20 cellular contexts compared by ENCODE assay signal in genomic region chr4:78765607-78766006, GRCh38. TPM values are rescaled to one million over a fixed set of nuclear protein-coding genes. Genes with fewer than 3 reads are reported as not detected.
DNase-seq lines count a peak whose midpoint lies in the region; ATAC-seq, FAIRE-seq and TF ChIP-seq lines count a peak whose summit lies in the region.
"Had no signal": no experiment of that assay in that cellular context is flagged by ENCODE, and none has a peak within 500 bp of the region (broad histone marks: within the 10 kb centered on the region; RNA-seq: fewer than 3 reads in every experiment).

No MANE protein-coding gene starts in this region.

- no peak for TF ChIP-seq POLR2A in GM12891 (IDR thresholded peaks at IDR 0.05; ENCODE audit: low read depth, low read length)
- no peak for TF ChIP-seq POLR2A in adrenal gland (IDR thresholded peaks at IDR 0.05)

- TF ChIP-seq CTCF in KMS-11 (conservative IDR thresholded peaks at IDR 0.05; ENCODE audit: low read depth, low read length) (no peak), activated B cell treated with CpG ODN at 0.5 μM for 24 hours (IDR thresholded peaks at IDR 0.05) (no peak), left ventricle myocardium inferior (IDR thresholded peaks at IDR 0.05; ENCODE audit: borderline replicate concordance) (no peak), adrenal gland (IDR thresholded peaks at IDR 0.05) (no peak)

- no peaks in the 10 kb centered on the region for H4K20me1 ChIP-seq in KMS-11 (ENCODE audit: insufficient read depth)

- H3K36me3 Mint-ChIP-seq in activated B cell treated with CpG ODN at 0.5 μM for 24 hours (ENCODE audit: low read depth) (no peaks in the 10 kb centered on the region), naive B cell (no peaks in the 10 kb centered on the region)

- H3K4me3 ChIP-seq in KMS-11 (IDR thresholded peaks at IDR 0.05; ENCODE audit: insufficient read depth, low read depth, low read length), result no peak overlapping the region
- no peak overlapping the region for H3K4me3 ChIP-seq in small intestine (ENCODE audit: low read depth in 1 of 2, low read length in 2 of 2)
- no peak overlapping the region for H3K4me3 ChIP-seq in left ventricle myocardium inferior
- H3K4me3 ChIP-seq in adrenal gland, result no peak overlapping the region
- H3K4me3 ChIP-seq: A549, SK-N-MC had no signal

- H3K4me1 ChIP-seq in KMS-11 (ENCODE audit: low read depth, poor library complexity, severe bottlenecking) (peaks cover 50% of the 10 kb centered on the region), small intestine (ENCODE audit: control insufficient read depth in 2 of 2, insufficient read depth in 1 of 2, low read depth in 1 of 2, low read length in 1 of 2) (no peaks in the 10 kb centered on the region), left ventricle myocardium inferior (peaks cover 28% of the 10 kb centered on the region), adrenal gland (replicated peaks in 1 of 2) (peaks cover 0 to 5% of the 10 kb centered on the region in 2 donors)
- H3K4me1 ChIP-seq: A549 had no signal

- peak overlapping the region; percentile 26 for H3K4me2 ChIP-seq in KMS-11
- H3K4me2 ChIP-seq: A549 had no signal

- H3K79me2 ChIP-seq in KMS-11 (ENCODE audit: insufficient read depth, low read depth), result no peaks in the 10 kb centered on the region

- H3K27me3 ChIP-seq in KMS-11 (ENCODE audit: insufficient read depth, low read depth), result no peaks in the 10 kb centered on the region
- H3K27me3 ChIP-seq in small intestine (ENCODE audit: control insufficient read depth in 2 of 2, insufficient read depth in 2 of 2, low read length in 2 of 2), result no peaks in the 10 kb centered on the region
- no peaks in the 10 kb centered on the region for H3K27me3 ChIP-seq in left ventricle myocardium inferior (ENCODE audit: low read depth)
- no peaks in the 10 kb centered on the region for H3K27me3 ChIP-seq in adrenal gland

- DNase-seq in GM12891 (ENCODE audit: insufficient read length, low spot score), result no peak
- DNase-seq in activated B cell treated with CpG ODN at 0.5 μM for 24 hours, result no peak
- DNase-seq in naive B cell, result no peak
- no peak for DNase-seq in small intestine
- DNase-seq in left ventricle myocardium inferior, result no peak
- DNase-seq in adrenal gland, result no peak
- DNase-seq: C1 segment of cervical spinal cord, DMS79 treated with DMSO at 0.1 percent for 48 hours, NCI-H1048, NCI-H1436 treated with DMSO at 0.1 percent for 48 hours, NCI-H2029 treated with DMSO at 0.1 percent for 48 hours, NCI-H2171 treated with DMSO at 0.1 percent for 48 hours, NCI-H510A, NCI-H774, Right ventricle myocardium superior had no signal

- peaks cover 34% of the 10 kb centered on the region for H3K4me1 Mint-ChIP-seq in activated B cell treated with CpG ODN at 0.5 μM for 24 hours
- peaks cover 25 to 30% (median 28%) of the 10 kb centered on the region in 3 donors for H3K4me1 Mint-ChIP-seq in naive B cell

- H3K9me3 Mint-ChIP-seq in activated B cell treated with CpG ODN at 0.5 μM for 24 hours (no peaks in the 10 kb centered on the region), naive B cell (peaks cover 0 to 1% (median 0%) of the 10 kb centered on the region in 7 donors)

- WGBS in small intestine, 3 donors, result 42 to 80% (median 65%) methylated on average over 1 of the region's 1 CpG
- 10 to 31% (median 21%) methylated on average over 1 of the region's 1 CpG for WGBS in adrenal gland, 4 donors

- FAIRE-seq in GM12891 (lab: Jason Lieb, UNC) (peak; percentile 20), small intestine (lab: Jason Lieb, UNC) (no peak)
- FAIRE-seq: A549, G401.6, RCC 7860 had no signal

- POLR2A ChIA-PET in activated B cell treated with CpG ODN at 0.5 μM for 24 hours (lab: Charles Lee), result interaction anchor here (0.6 to 3.1 kb wide), 8 partner anchors 8 to 152 kb away, joined by 3 to 41 read pairs (median 10); partner anchors contain the start of gene BMP2K

- no peak for ATAC-seq in activated B cell treated with CpG ODN at 0.5 μM for 24 hours (ENCODE audit: low read depth)
- no peak for ATAC-seq in naive B cell (ENCODE audit: low read depth in 2 of 2)
- ATAC-seq: A549 had no signal

- no peaks in the 10 kb centered on the region for H3K36me3 ChIP-seq in KMS-11 (ENCODE audit: insufficient read depth)
- no peaks in the 10 kb centered on the region for H3K36me3 ChIP-seq in small intestine (ENCODE audit: control insufficient read depth in 2 of 2, insufficient read depth in 2 of 2, low read length in 2 of 2)
- no peaks in the 10 kb centered on the region for H3K36me3 ChIP-seq in left ventricle myocardium inferior
- no peaks in the 10 kb centered on the region for H3K36me3 ChIP-seq in adrenal gland (replicated peaks in 1 of 2)

- CTCF ChIA-PET in activated B cell treated with CpG ODN at 0.5 μM for 24 hours (lab: Charles Lee), result interaction anchor here (0.9 to 2.4 kb wide), 5 partner anchors 9 to 16 kb away, joined by 3 to 9 read pairs (median 4); no protein-coding TSS in a partner anchor

- no peaks in the 10 kb centered on the region for H3K9me3 ChIP-seq in small intestine (ENCODE audit: control insufficient read depth, low read depth)
- no peaks in the 10 kb centered on the region for H3K9me3 ChIP-seq in left ventricle myocardium inferior (replicated peaks)
- no peaks in the 10 kb centered on the region for H3K9me3 ChIP-seq in adrenal gland (replicated peaks in 1 of 3)
- H3K9me3 ChIP-seq: A549 had no signal

- H3K27ac ChIP-seq in KMS-11 (no peak overlapping the region; the same call in 1 of the 2 replicates), small intestine (ENCODE audit: low read depth in 1 of 2, low read length in 1 of 2) (no peak overlapping the region), left ventricle myocardium inferior (replicated peaks) (no peak overlapping the region), adrenal gland (no peak overlapping the region)
- H3K27ac ChIP-seq: A549, SK-N-MC had no signal

- peak overlapping the region; percentile 84 for H3K27ac Mint-ChIP-seq in activated B cell treated with CpG ODN at 0.5 μM for 24 hours
- peak overlapping the region in 4 of 6 donors; percentile 13 to 95 (median 36) for H3K27ac Mint-ChIP-seq in naive B cell

- intact Hi-C loops in activated B cell treated with CpG ODN at 0.5 μM for 24 hours (cut with micrococcal nuclease) (loop anchor here (1.0 to 2.0 kb wide), 3 partner anchors 10 to 31 kb away; no protein-coding TSS in a partner anchor), left ventricle myocardium inferior (cut with micrococcal nuclease) (no loop called here), adrenal gland (cut with DNase I) (no loop called here)

- H3K4me3 Mint-ChIP-seq in activated B cell treated with CpG ODN at 0.5 μM for 24 hours (peak overlapping the region; percentile 56), naive B cell (peak overlapping the region in 3 of 8 donors; percentile 34 to 60 (median 55))

- H3K27me3 Mint-ChIP-seq in activated B cell treated with CpG ODN at 0.5 μM for 24 hours (no peaks in the 10 kb centered on the region), naive B cell (no peaks in the 10 kb centered on the region)

- H2AFZ ChIP-seq in KMS-11 (ENCODE audit: low read depth), result no peak overlapping the region

- no peak overlapping the region for H3K9ac ChIP-seq in KMS-11

TF ChIP-seq in GM12891, 5 proteins besides CTCF, POLR2A, EP300 and RAD21:
- TF ChIP-seq TAF1 (IDR thresholded peaks at IDR 0.05; ENCODE audit: low read depth, low read length), result no peak
- TF ChIP-seq POLR2AphosphoS5 (IDR thresholded peaks at IDR 0.05; ENCODE audit: low read depth, low read length), result no peak
- TF ChIP-seq PAX5 (IDR thresholded peaks at IDR 0.05; ENCODE audit: insufficient read depth, low read length, severe bottlenecking), result no peak
- TF ChIP-seq POU2F2 (IDR thresholded peaks at IDR 0.05; ENCODE audit: low read depth, low read length), result no peak
- TF ChIP-seq SPI1 (IDR thresholded peaks at IDR 0.05; ENCODE audit: low read depth, low read length), result no peak

RNA-seq across cellular contexts. Expression of gene BMP2K, which starts 10.5 kb away (rescaled TPM):
- polyA plus RNA-seq in GM12891 (2012; ENCODE audit: low read depth, missing spikeins), result 3.7 TPM
- total RNA-seq in activated B cell treated with CpG ODN at 0.5 μM for 24 hours (112 and 135 TPM in 2 replicates), left ventricle myocardium inferior (16.2 TPM), adrenal gland (10 to 100 TPM; 18.7 to 73.2 (median 36.2) TPM)
- polyA plus RNA-seq in naive B cell (ENCODE audit: low read depth in 6 of 6) (10 to 100 TPM in 5 of 6 donors, 1 to 10 TPM in 1; 7.1 to 35.4 (median 28.9) TPM), small intestine (10 to 100 TPM in 1 of 3 donors, 1 to 10 TPM in 2; 9.7 to 11.9 (median 9.9) TPM), adrenal gland (10 to 100 TPM in 2 of 3 donors, 1 to 10 TPM in 1; 8.7 to 54.9 (median 11.1) TPM)
